1 cellular context compared by ENCODE assay signal in the genomic region with DNA sequence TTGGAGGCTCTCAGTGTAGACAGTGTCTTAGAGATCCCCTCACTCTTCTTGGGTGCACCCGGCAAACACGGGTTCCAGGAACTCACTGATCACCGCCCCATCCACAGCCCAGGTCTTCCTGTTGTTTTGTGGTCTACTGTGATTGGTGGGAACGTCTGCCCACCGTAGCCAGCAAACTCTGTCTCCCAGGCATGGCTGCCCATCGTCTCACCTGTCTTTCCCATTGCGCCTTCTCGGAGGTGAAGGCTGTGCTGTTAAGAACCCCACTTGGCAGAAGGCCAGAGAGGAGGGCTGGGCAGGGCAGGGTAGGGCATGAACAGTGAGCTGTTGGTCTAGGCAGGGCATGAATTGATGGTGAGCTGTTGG.
TF ChIP-seq lines count a peak whose summit lies in the region.

No MANE protein-coding gene starts in this region.

TF ChIP-seq in WTC11, 78 proteins besides CTCF, POLR2A, EP300 and RAD21:
- TF ChIP-seq, protein P1, sequence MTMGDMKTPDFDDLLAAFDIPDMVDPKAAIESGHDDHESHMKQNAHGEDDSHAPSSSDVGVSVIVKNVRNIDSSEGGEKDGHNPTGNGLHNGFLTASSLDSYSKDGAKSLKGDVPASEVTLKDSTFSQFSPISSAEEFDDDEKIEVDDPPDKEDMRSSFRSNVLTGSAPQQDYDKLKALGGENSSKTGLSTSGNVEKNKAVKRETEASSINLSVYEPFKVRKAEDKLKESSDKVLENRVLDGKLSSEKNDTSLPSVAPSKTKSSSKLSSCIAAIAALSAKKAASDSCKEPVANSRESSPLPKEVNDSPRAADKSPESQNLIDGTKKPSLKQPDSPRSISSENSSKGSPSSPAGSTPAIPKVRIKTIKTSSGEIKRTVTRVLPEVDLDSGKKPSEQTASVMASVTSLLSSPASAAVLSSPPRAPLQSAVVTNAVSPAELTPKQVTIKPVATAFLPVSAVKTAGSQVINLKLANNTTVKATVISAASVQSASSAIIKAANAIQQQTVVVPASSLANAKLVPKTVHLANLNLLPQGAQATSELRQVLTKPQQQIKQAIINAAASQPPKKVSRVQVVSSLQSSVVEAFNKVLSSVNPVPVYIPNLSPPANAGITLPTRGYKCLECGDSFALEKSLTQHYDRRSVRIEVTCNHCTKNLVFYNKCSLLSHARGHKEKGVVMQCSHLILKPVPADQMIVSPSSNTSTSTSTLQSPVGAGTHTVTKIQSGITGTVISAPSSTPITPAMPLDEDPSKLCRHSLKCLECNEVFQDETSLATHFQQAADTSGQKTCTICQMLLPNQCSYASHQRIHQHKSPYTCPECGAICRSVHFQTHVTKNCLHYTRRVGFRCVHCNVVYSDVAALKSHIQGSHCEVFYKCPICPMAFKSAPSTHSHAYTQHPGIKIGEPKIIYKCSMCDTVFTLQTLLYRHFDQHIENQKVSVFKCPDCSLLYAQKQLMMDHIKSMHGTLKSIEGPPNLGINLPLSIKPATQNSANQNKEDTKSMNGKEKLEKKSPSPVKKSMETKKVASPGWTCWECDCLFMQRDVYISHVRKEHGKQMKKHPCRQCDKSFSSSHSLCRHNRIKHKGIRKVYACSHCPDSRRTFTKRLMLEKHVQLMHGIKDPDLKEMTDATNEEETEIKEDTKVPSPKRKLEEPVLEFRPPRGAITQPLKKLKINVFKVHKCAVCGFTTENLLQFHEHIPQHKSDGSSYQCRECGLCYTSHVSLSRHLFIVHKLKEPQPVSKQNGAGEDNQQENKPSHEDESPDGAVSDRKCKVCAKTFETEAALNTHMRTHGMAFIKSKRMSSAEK (CRISPR knock-in tag; IDR thresholded peaks at IDR 0.05; ENCODE audit: borderline replicate concordance): no peak
- TF ChIP-seq, protein P2, sequence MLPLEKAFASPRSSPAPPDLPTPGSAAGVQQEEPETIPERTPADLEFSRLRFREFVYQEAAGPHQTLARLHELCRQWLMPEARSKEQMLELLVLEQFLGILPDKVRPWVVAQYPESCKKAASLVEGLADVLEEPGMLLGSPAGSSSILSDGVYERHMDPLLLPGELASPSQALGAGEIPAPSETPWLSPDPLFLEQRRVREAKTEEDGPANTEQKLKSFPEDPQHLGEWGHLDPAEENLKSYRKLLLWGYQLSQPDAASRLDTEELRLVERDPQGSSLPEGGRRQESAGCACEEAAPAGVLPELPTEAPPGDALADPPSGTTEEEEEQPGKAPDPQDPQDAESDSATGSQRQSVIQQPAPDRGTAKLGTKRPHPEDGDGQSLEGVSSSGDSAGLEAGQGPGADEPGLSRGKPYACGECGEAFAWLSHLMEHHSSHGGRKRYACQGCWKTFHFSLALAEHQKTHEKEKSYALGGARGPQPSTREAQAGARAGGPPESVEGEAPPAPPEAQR (CRISPR knock-in tag; IDR thresholded peaks at IDR 0.05): no peak
- no peak for TF ChIP-seq ELF4 (CRISPR knock-in tag; IDR thresholded peaks at IDR 0.05; ENCODE audit: low read depth)
- TF ChIP-seq, protein P3, sequence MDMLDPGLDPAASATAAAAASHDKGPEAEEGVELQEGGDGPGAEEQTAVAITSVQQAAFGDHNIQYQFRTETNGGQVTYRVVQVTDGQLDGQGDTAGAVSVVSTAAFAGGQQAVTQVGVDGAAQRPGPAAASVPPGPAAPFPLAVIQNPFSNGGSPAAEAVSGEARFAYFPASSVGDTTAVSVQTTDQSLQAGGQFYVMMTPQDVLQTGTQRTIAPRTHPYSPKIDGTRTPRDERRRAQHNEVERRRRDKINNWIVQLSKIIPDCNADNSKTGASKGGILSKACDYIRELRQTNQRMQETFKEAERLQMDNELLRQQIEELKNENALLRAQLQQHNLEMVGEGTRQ (CRISPR knock-in tag; IDR thresholded peaks at IDR 0.05): no peak
- TF ChIP-seq ESRRA (CRISPR knock-in tag; IDR thresholded peaks at IDR 0.05; ENCODE audit: borderline replicate concordance): no peak
- TF ChIP-seq ZNF423 (CRISPR knock-in tag; IDR thresholded peaks at IDR 0.05): no peak
- TF ChIP-seq, protein P4, sequence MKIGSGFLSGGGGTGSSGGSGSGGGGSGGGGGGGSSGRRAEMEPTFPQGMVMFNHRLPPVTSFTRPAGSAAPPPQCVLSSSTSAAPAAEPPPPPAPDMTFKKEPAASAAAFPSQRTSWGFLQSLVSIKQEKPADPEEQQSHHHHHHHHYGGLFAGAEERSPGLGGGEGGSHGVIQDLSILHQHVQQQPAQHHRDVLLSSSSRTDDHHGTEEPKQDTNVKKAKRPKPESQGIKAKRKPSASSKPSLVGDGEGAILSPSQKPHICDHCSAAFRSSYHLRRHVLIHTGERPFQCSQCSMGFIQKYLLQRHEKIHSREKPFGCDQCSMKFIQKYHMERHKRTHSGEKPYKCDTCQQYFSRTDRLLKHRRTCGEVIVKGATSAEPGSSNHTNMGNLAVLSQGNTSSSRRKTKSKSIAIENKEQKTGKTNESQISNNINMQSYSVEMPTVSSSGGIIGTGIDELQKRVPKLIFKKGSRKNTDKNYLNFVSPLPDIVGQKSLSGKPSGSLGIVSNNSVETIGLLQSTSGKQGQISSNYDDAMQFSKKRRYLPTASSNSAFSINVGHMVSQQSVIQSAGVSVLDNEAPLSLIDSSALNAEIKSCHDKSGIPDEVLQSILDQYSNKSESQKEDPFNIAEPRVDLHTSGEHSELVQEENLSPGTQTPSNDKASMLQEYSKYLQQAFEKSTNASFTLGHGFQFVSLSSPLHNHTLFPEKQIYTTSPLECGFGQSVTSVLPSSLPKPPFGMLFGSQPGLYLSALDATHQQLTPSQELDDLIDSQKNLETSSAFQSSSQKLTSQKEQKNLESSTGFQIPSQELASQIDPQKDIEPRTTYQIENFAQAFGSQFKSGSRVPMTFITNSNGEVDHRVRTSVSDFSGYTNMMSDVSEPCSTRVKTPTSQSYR (CRISPR knock-in tag; IDR thresholded peaks at IDR 0.05): no peak
- TF ChIP-seq CBFB (CRISPR knock-in tag; IDR thresholded peaks at IDR 0.05; ENCODE audit: low read depth): no peak
- TF ChIP-seq NFATC4 (CRISPR knock-in tag; IDR thresholded peaks at IDR 0.05): no peak
- TF ChIP-seq GTF2I (CRISPR knock-in tag; conservative IDR thresholded peaks at IDR 0.05): no peak
- TF ChIP-seq, protein P5, sequence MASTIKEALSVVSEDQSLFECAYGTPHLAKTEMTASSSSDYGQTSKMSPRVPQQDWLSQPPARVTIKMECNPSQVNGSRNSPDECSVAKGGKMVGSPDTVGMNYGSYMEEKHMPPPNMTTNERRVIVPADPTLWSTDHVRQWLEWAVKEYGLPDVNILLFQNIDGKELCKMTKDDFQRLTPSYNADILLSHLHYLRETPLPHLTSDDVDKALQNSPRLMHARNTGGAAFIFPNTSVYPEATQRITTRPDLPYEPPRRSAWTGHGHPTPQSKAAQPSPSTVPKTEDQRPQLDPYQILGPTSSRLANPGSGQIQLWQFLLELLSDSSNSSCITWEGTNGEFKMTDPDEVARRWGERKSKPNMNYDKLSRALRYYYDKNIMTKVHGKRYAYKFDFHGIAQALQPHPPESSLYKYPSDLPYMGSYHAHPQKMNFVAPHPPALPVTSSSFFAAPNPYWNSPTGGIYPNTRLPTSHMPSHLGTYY (CRISPR knock-in tag; IDR thresholded peaks at IDR 0.05): no peak
- TF ChIP-seq, protein P6, sequence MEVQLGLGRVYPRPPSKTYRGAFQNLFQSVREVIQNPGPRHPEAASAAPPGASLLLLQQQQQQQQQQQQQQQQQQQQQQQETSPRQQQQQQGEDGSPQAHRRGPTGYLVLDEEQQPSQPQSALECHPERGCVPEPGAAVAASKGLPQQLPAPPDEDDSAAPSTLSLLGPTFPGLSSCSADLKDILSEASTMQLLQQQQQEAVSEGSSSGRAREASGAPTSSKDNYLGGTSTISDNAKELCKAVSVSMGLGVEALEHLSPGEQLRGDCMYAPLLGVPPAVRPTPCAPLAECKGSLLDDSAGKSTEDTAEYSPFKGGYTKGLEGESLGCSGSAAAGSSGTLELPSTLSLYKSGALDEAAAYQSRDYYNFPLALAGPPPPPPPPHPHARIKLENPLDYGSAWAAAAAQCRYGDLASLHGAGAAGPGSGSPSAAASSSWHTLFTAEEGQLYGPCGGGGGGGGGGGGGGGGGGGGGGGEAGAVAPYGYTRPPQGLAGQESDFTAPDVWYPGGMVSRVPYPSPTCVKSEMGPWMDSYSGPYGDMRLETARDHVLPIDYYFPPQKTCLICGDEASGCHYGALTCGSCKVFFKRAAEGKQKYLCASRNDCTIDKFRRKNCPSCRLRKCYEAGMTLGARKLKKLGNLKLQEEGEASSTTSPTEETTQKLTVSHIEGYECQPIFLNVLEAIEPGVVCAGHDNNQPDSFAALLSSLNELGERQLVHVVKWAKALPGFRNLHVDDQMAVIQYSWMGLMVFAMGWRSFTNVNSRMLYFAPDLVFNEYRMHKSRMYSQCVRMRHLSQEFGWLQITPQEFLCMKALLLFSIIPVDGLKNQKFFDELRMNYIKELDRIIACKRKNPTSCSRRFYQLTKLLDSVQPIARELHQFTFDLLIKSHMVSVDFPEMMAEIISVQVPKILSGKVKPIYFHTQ (CRISPR knock-in tag; IDR thresholded peaks at IDR 0.05): no peak
- TF ChIP-seq, protein P7, sequence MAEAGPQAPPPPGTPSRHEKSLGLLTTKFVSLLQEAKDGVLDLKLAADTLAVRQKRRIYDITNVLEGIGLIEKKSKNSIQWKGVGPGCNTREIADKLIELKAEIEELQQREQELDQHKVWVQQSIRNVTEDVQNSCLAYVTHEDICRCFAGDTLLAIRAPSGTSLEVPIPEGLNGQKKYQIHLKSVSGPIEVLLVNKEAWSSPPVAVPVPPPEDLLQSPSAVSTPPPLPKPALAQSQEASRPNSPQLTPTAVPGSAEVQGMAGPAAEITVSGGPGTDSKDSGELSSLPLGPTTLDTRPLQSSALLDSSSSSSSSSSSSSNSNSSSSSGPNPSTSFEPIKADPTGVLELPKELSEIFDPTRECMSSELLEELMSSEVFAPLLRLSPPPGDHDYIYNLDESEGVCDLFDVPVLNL (CRISPR knock-in tag; IDR thresholded peaks at IDR 0.05; ENCODE audit: borderline replicate concordance, low read depth): no peak
- TF ChIP-seq ZNF317 (CRISPR knock-in tag; IDR thresholded peaks at IDR 0.05; ENCODE audit: borderline replicate concordance, low read depth): no peak
- TF ChIP-seq FOXJ3 (CRISPR knock-in tag; IDR thresholded peaks at IDR 0.05; ENCODE audit: borderline replicate concordance): no peak
